Comparison of ENCODE assay signal across 1 cellular context in the genomic region with DNA sequence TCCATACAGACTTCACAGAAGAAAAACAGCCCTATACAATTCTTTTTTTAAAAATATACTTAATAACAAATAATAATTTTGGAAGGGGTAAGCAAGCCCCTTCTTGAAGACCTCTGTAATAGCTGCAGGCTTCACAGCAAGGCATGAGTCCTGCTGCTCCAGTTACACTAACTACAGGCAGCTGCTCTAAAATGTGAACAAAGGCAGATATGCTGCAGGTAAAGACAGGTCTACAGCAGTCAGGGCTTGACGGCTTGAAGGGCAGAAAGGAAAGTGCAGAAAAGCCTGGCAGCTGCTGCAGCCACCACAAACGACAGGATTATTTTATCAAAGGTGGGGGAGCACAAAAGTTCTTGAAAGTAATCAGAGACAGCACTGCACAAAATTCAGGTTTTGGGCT.
TF ChIP-seq lines count a peak whose summit lies in the region.

No MANE protein-coding gene starts in this region.

TF ChIP-seq in GM23338, 12 proteins besides CTCF, POLR2A, EP300 and RAD21:
- TF ChIP-seq, protein P1, sequence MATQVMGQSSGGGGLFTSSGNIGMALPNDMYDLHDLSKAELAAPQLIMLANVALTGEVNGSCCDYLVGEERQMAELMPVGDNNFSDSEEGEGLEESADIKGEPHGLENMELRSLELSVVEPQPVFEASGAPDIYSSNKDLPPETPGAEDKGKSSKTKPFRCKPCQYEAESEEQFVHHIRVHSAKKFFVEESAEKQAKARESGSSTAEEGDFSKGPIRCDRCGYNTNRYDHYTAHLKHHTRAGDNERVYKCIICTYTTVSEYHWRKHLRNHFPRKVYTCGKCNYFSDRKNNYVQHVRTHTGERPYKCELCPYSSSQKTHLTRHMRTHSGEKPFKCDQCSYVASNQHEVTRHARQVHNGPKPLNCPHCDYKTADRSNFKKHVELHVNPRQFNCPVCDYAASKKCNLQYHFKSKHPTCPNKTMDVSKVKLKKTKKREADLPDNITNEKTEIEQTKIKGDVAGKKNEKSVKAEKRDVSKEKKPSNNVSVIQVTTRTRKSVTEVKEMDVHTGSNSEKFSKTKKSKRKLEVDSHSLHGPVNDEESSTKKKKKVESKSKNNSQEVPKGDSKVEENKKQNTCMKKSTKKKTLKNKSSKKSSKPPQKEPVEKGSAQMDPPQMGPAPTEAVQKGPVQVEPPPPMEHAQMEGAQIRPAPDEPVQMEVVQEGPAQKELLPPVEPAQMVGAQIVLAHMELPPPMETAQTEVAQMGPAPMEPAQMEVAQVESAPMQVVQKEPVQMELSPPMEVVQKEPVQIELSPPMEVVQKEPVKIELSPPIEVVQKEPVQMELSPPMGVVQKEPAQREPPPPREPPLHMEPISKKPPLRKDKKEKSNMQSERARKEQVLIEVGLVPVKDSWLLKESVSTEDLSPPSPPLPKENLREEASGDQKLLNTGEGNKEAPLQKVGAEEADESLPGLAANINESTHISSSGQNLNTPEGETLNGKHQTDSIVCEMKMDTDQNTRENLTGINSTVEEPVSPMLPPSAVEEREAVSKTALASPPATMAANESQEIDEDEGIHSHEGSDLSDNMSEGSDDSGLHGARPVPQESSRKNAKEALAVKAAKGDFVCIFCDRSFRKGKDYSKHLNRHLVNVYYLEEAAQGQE (IDR thresholded peaks at IDR 0.05; ENCODE audit: unreplicated experiment): no peak
- TF ChIP-seq ZNF462 (CRISPR knock-in tag; IDR thresholded peaks at IDR 0.05) (no peak), JUNB (IDR thresholded peaks at IDR 0.05; ENCODE audit: unreplicated experiment) (no peak), ETS1 (IDR thresholded peaks at IDR 0.05) (no peak), POLR2AphosphoS5 (IDR thresholded peaks at IDR 0.05; ENCODE audit: low read depth) (no peak), ZNF114 (CRISPR knock-in tag; IDR thresholded peaks at IDR 0.05) (no peak), ZNF331 (CRISPR knock-in tag; IDR thresholded peaks at IDR 0.05; ENCODE audit: low read depth) (no peak), EZH2 (IDR thresholded peaks at IDR 0.05; ENCODE audit: low read depth, unreplicated experiment) (no peak), STAT1 (IDR thresholded peaks at IDR 0.05; ENCODE audit: unreplicated experiment) (no peak), EZH2phosphoT487 (IDR thresholded peaks at IDR 0.05; ENCODE audit: unreplicated experiment) (no peak), CREB1 (CRISPR knock-in tag; IDR thresholded peaks at IDR 0.05; ENCODE audit: low read depth) (no peak), NANOG (IDR thresholded peaks at IDR 0.05; ENCODE audit: borderline replicate concordance) (no peak)
